Comparison of ENCODE assay signal across 33 cellular contexts in genomic region chr3:38599886-38600285, GRCh38. TPM values are rescaled to one million over a fixed set of nuclear protein-coding genes. Genes with fewer than 3 reads are reported as not detected.
"Had no signal": no experiment of that assay in that cellular context is flagged by ENCODE, and none has a peak within 500 bp of the region (broad histone marks: within the 10 kb centered on the region; RNA-seq: fewer than 3 reads in every experiment).

No MANE protein-coding gene starts in this region.

- H3K27ac Mint-ChIP-seq: activated CD4-positive, alpha-beta memory T cell treated with anti-CD3 and anti-CD28 coated beads, Interleukin-2, amount 10 ng/mL, durations not matched to agents 7 days and 5 days; activated CD8-positive, alpha-beta memory T cell treated with anti-CD3 and anti-CD28 coated beads, Interleukin-2, amount 10 ng/mL, durations not matched to agents 7 days and 5 days; activated naive CD4-positive, alpha-beta T cell treated with anti-CD3 and anti-CD28 coated beads, Interleukin-2, amount 10 ng/mL, durations not matched to agents 7 days and 5 days; activated naive CD8-positive, alpha-beta T cell; T-cell had no signal

- DNase-seq: activated CD4-positive, alpha-beta memory T cell treated with anti-CD3 and anti-CD28 coated beads, Interleukin-2, amount 10 ng/mL, durations not matched to agents 7 days and 5 days; activated CD4-positive, alpha-beta T cell treated with anti-CD3 and anti-CD28 coated beads for 1 hour; activated CD4-positive, alpha-beta T cell treated with anti-CD3 and anti-CD28 coated beads for 48 hours; activated CD4-positive, CD25-positive, alpha-beta regulatory T cell; activated CD8-positive, alpha-beta memory T cell treated with anti-CD3 and anti-CD28 coated beads for 24 hours; activated CD8-positive, alpha-beta memory T cell treated with anti-CD3 and anti-CD28 coated beads, Interleukin-2, amount 10 ng/mL, durations not matched to agents 7 days and 5 days; activated CD8-positive, alpha-beta memory T cell treated with anti-CD3 and anti-CD28 coated beads, Interleukin-2, amount 50 U/mL, for 48 hours; activated naive CD4-positive, alpha-beta T cell treated with anti-CD3 and anti-CD28 coated beads, Interleukin-2, amount 10 ng/mL, durations not matched to agents 7 days and 5 days; activated T-cell treated with anti-CD3 and anti-CD28 coated beads, Interleukin-2, amount 50 U/mL, for 48 hours; amniotic stem cell; Kasumi-1; KG1; MG63; NCI-H1048; NCI-H1105 treated with DMSO at 0.1 percent for 48 hours; NCI-H1436; NCI-H1694; NCI-H2029; NCI-H345; NCI-H524 treated with DMSO at 0.1 percent for 48 hours; PC-3; RPMI8226; SIG-M5; T-cell; T-helper 2 cell; T-helper 9 cell; WERI-Rb-1 had no signal

- H3K27me3 ChIP-seq: ascending aorta, cardiac muscle cell, MG63, Peyer's patch had no signal

- H3K27ac ChIP-seq: ascending aorta, cardiac muscle cell, Peyer's patch, WERI-Rb-1 had no signal

- H3K4me1 ChIP-seq: ascending aorta, Peyer's patch had no signal

- H3K9me3 Mint-ChIP-seq: activated CD4-positive, alpha-beta memory T cell treated with anti-CD3 and anti-CD28 coated beads, Interleukin-2, amount 10 ng/mL, durations not matched to agents 7 days and 5 days; activated naive CD4-positive, alpha-beta T cell treated with anti-CD3 and anti-CD28 coated beads, Interleukin-2, amount 10 ng/mL, durations not matched to agents 7 days and 5 days had no signal

- H3K4me3 ChIP-seq: ascending aorta, cardiac muscle cell, MG63, Peyer's patch had no signal

- H3K4me1 Mint-ChIP-seq: activated CD4-positive, alpha-beta memory T cell treated with anti-CD3 and anti-CD28 coated beads, Interleukin-2, amount 10 ng/mL, durations not matched to agents 7 days and 5 days; activated CD8-positive, alpha-beta memory T cell treated with anti-CD3 and anti-CD28 coated beads, Interleukin-2, amount 10 ng/mL, durations not matched to agents 7 days and 5 days; activated naive CD4-positive, alpha-beta T cell treated with anti-CD3 and anti-CD28 coated beads, Interleukin-2, amount 10 ng/mL, durations not matched to agents 7 days and 5 days; T-cell had no signal

- H3K36me3 Mint-ChIP-seq: activated CD8-positive, alpha-beta memory T cell treated with anti-CD3 and anti-CD28 coated beads, Interleukin-2, amount 10 ng/mL, durations not matched to agents 7 days and 5 days; activated naive CD4-positive, alpha-beta T cell treated with anti-CD3 and anti-CD28 coated beads, Interleukin-2, amount 10 ng/mL, durations not matched to agents 7 days and 5 days; activated naive CD8-positive, alpha-beta T cell; T-cell had no signal

- H3K4me3 Mint-ChIP-seq: activated CD4-positive, alpha-beta memory T cell treated with anti-CD3 and anti-CD28 coated beads, Interleukin-2, amount 10 ng/mL, durations not matched to agents 7 days and 5 days; activated CD8-positive, alpha-beta memory T cell treated with anti-CD3 and anti-CD28 coated beads, Interleukin-2, amount 10 ng/mL, durations not matched to agents 7 days and 5 days; activated naive CD4-positive, alpha-beta T cell treated with anti-CD3 and anti-CD28 coated beads, Interleukin-2, amount 10 ng/mL, durations not matched to agents 7 days and 5 days; activated naive CD8-positive, alpha-beta T cell; T-cell had no signal

- H3K9me3 ChIP-seq: ascending aorta, MG63, Peyer's patch had no signal

- ATAC-seq: activated CD8-positive, alpha-beta memory T cell treated with anti-CD3 and anti-CD28 coated beads, Interleukin-2, amount 10 ng/mL, durations not matched to agents 7 days and 5 days; PC-3; Right ventricle myocardium inferior; SK-N-SH treated with all-trans-retinoic acid at 6 μM for 48 hours; T-cell had no signal

- H3K36me3 ChIP-seq: ascending aorta, cardiac muscle cell, MG63, Peyer's patch, WERI-Rb-1 had no signal

RNA-seq across cellular contexts. Expression of gene SCN5A, which starts 49.6 kb away (rescaled TPM):
- total RNA-seq: activated CD8-positive, alpha-beta memory T cell treated with anti-CD3 and anti-CD28 coated beads, Interleukin-2, amount 10 ng/mL, durations not matched to agents 7 days and 5 days; PC-3 had no signal
